12 cellular contexts compared by ENCODE assay signal in the genomic region with DNA sequence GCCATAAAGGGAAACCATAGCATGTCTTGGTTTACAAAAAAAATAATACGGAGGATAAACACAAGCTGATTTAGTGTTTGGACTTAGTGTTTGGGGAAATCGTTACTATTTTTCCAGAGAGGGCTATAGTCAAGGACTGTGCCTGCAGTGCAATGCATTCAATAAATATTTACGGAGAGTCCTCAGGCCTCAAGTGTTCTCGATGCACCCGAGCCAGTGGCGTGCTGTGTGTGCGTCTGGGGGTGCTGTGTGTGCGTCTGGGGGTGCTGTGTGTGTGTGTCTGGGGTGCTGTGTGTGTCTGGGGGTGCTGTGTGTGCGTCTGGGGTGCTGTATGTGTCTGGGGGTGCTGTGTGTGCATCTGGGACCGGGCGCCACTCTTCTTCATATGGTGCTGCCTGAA.
DNase-seq lines count a peak whose midpoint lies in the region; ATAC-seq and TF ChIP-seq lines count a peak whose summit lies in the region.
"Had no signal": no experiment of that assay in that cellular context is flagged by ENCODE, and none has a peak within 500 bp of the region (broad histone marks: within the 10 kb centered on the region; RNA-seq: fewer than 3 reads in every experiment).

No MANE protein-coding gene starts in this region.

- no peak for DNase-seq in colonic mucosa
- no peak for DNase-seq in stomach
- DNase-seq in G401 (ENCODE audit: low spot score), result no peak
- DNase-seq in activated CD4-positive, alpha-beta T cell treated with anti-CD3 and anti-CD28 coated beads, Interleukin-2, amount 50 U/mL, for 48 hours, result no peak
- DNase-seq in MG63, result no peak
- DNase-seq: activated CD8-positive, alpha-beta memory T cell treated with anti-CD3 and anti-CD28 coated beads, Interleukin-2, amount 50 U/mL, for 4 hours; adrenal gland; NCI-H2029; stimulated activated naive CD8-positive, alpha-beta T cell treated with anti-CD3 and anti-CD28 coated beads, Interleukin-15, amount 100 ng/mL, for 72 hours had no signal

- H3K9me3 ChIP-seq in colonic mucosa (no peaks in the 10 kb centered on the region), stomach (no peaks in the 10 kb centered on the region), MG63 (no peaks in the 10 kb centered on the region)
- H3K9me3 ChIP-seq: adrenal gland had no signal

- H3K27ac ChIP-seq in colonic mucosa, result no peak overlapping the region
- H3K27ac ChIP-seq in stomach, result peak overlapping the region; percentile 23 to 78 (median 71)
- H3K27ac ChIP-seq: adrenal gland had no signal

- H3K4me1 ChIP-seq in colonic mucosa (no peaks in the 10 kb centered on the region), stomach (peaks cover 0 to 24% (median 12%) of the 10 kb centered on the region in 4 donors)
- H3K4me1 ChIP-seq: adrenal gland had no signal

- TF ChIP-seq EP300 in stomach (IDR thresholded peaks at IDR 0.05), result no peak

- intact Hi-C loops in colonic mucosa (cut with DNase I) (no loop called here), stomach (cut with DNase I; ENCODE audit: low total_unique reads) (no loop called here)

- TF ChIP-seq CTCF in colonic mucosa (IDR thresholded peaks at IDR 0.05), result no peak
- TF ChIP-seq CTCF in stomach (IDR thresholded peaks at IDR 0.05), result no peak

- in situ Hi-C loops in G401 (cut with HindIII; ENCODE audit: low sequenced_read_pairs), result no loop called here

- peak overlapping the region; percentile 0 for H3K4me3 ChIP-seq in colonic mucosa
- H3K4me3 ChIP-seq in stomach, result peak overlapping the region in 2 of 4 donors; percentile 10 to 17
- no peak overlapping the region for H3K4me3 ChIP-seq in MG63
- H3K4me3 ChIP-seq: adrenal gland had no signal

- peak overlapping the region in 1 of 2 donors; percentile 18 for H3K9ac ChIP-seq in colonic mucosa (ENCODE audit: low read depth in 2 of 2, low read length in 2 of 2)

- TF ChIP-seq POLR2A in stomach (IDR thresholded peaks at IDR 0.05), result no peak

- no peaks in the 10 kb centered on the region for H3K27me3 ChIP-seq in colonic mucosa
- peaks cover 0 to 6% (median 0%) of the 10 kb centered on the region in 3 donors for H3K27me3 ChIP-seq in stomach
- H3K27me3 ChIP-seq in MG63, result no peaks in the 10 kb centered on the region

- 57 to 82% (median 65%) methylated on average over 9 to 11 of the region's 11 CpGs for WGBS in stomach, 5 donors

- ATAC-seq in GM19395 (IDR thresholded peaks at IDR 0.05; ENCODE audit: unreplicated experiment) (peak; percentile 23), HG03103 (IDR thresholded peaks at IDR 0.05; ENCODE audit: low read depth, unreplicated experiment) (peak; percentile 9)
- ATAC-seq: left lobe of liver had no signal

- H3K36me3 ChIP-seq in colonic mucosa (no peaks in the 10 kb centered on the region), stomach (no peaks in the 10 kb centered on the region), MG63 (no peaks in the 10 kb centered on the region)
- H3K36me3 ChIP-seq: adrenal gland had no signal
